1 cellular context compared by ENCODE assay signal in the genomic region with DNA sequence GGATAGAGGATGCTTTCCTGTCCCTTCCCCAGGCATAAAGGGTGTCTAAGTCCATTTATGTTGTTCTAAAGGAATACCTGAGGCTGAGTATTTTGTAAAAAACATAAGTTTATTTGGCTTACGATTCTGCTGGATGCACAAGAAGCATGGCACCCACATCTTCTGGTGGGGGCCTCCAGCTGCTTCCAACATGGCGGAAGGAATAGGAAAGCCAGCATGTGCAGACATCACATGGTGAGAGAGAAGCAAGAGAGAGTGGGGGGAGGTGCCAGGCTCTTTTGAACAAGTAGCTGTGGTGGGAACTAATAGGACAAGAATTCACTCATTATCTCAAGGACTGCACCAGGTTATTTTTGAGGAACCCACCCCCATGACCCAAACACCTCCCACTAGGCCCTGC.
TF ChIP-seq lines count a peak whose summit lies in the region.

No MANE protein-coding gene starts in this region.

TF ChIP-seq in GM23338, 12 proteins besides CTCF, POLR2A, EP300 and RAD21 (continued from another document):
- TF ChIP-seq, protein P1, sequence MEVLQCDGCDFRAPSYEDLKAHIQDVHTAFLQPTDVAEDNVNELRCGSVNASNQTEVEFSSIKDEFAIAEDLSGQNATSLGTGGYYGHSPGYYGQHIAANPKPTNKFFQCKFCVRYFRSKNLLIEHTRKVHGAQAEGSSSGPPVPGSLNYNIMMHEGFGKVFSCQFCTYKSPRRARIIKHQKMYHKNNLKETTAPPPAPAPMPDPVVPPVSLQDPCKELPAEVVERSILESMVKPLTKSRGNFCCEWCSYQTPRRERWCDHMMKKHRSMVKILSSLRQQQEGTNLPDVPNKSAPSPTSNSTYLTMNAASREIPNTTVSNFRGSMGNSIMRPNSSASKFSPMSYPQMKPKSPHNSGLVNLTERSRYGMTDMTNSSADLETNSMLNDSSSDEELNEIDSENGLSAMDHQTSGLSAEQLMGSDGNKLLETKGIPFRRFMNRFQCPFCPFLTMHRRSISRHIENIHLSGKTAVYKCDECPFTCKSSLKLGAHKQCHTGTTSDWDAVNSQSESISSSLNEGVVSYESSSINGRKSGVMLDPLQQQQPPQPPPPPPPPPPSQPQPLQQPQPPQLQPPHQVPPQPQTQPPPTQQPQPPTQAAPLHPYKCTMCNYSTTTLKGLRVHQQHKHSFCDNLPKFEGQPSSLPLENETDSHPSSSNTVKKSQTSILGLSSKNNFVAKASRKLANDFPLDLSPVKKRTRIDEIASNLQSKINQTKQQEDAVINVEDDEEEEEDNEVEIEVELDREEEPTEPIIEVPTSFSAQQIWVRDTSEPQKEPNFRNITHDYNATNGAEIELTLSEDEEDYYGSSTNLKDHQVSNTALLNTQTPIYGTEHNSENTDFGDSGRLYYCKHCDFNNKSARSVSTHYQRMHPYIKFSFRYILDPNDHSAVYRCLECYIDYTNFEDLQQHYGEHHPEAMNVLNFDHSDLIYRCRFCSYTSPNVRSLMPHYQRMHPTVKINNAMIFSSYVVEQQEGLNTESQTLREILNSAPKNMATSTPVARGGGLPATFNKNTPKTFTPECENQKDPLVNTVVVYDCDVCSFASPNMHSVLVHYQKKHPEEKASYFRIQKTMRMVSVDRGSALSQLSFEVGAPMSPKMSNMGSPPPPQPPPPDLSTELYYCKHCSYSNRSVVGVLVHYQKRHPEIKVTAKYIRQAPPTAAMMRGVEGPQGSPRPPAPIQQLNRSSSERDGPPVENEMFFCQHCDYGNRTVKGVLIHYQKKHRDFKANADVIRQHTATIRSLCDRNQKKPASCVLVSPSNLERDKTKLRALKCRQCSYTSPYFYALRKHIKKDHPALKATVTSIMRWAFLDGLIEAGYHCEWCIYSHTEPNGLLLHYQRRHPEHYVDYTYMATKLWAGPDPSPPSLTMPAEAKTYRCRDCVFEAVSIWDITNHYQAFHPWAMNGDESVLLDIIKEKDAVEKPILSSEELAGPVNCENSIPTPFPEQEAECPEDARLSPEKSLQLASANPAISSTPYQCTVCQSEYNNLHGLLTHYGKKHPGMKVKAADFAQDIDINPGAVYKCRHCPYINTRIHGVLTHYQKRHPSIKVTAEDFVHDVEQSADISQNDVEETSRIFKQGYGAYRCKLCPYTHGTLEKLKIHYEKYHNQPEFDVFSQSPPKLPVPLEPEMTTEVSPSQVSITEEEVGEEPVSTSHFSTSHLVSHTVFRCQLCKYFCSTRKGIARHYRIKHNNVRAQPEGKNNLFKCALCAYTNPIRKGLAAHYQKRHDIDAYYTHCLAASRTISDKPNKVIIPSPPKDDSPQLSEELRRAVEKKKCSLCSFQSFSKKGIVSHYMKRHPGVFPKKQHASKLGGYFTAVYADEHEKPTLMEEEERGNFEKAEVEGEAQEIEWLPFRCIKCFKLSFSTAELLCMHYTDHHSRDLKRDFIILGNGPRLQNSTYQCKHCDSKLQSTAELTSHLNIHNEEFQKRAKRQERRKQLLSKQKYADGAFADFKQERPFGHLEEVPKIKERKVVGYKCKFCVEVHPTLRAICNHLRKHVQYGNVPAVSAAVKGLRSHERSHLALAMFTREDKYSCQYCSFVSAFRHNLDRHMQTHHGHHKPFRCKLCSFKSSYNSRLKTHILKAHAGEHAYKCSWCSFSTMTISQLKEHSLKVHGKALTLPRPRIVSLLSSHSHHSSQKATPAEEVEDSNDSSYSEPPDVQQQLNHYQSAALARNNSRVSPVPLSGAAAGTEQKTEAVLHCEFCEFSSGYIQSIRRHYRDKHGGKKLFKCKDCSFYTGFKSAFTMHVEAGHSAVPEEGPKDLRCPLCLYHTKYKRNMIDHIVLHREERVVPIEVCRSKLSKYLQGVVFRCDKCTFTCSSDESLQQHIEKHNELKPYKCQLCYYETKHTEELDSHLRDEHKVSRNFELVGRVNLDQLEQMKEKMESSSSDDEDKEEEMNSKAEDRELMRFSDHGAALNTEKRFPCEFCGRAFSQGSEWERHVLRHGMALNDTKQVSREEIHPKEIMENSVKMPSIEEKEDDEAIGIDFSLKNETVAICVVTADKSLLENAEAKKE (CRISPR knock-in tag; IDR thresholded peaks at IDR 0.05), result no peak
- TF ChIP-seq STAT1 (IDR thresholded peaks at IDR 0.05; ENCODE audit: unreplicated experiment), result no peak
- no peak for TF ChIP-seq ZNF331 (CRISPR knock-in tag; IDR thresholded peaks at IDR 0.05; ENCODE audit: low read depth)
- no peak for TF ChIP-seq ZNF114 (CRISPR knock-in tag; IDR thresholded peaks at IDR 0.05)
